In genomic region chr6:31665501-31666336, GRCh38 we compare ENCODE assay signal across 8 cellular contexts. TPM values are rescaled to one million over a fixed set of nuclear protein-coding genes. Genes with fewer than 3 reads are reported as not detected.
DNase-seq lines count a peak whose midpoint lies in the region; ATAC-seq and TF ChIP-seq lines count a peak whose summit lies in the region.

Gene CSNK2B (plus strand): TSS chr6:31666080. CDS start chr6:31666832, 752 bp downstream.

- WGBS in GM23248 (ENCODE audit: low coverage in 1 of 2, low lambda C conversion rate in 2 of 2, missing lambda C conversion rate in 2 of 2), 2 experiments = 0 to 1% methylated on average over 37 to 63 of the region's 63 CpGs

- H3K4me2 ChIP-seq in DOHH2 (ENCODE audit: low read length) (peak within 1 kb of the TSS; percentile 99), GM23248 (ENCODE audit: unreplicated experiment) (peak within 1 kb of the TSS; percentile 93)

- intact Hi-C loops in activated T-helper 1 cell treated with anti-CD3 and anti-CD28 coated beads, Interleukin-12 subunit alpha, Interleukin-12 subunit beta, Interleukin-2, Interleukin-4 antibody, amounts not matched to agents 30 ng/mL and 10 ng/mL and 1 ng/mL, durations not matched to agents 14 hours and 24 hours and 36 hours (cut with micrococcal nuclease) = loop anchor here (1.0 to 10.0 kb wide), 18 partner anchors 13 to 1539 kb away; partner anchors contain the start of genes ABHD16A, AGPAT1, BAG6 and DDAH2

- H3F3A ChIP-seq in DOHH2 (ENCODE audit: control insufficient read depth, insufficient read depth) (peaks cover 11% of the 10 kb centered on the region), GM23248 (ENCODE audit: insufficient read depth) (peaks cover 38% of the 10 kb centered on the region)

- H3K36me3 ChIP-seq in DOHH2 (ENCODE audit: control insufficient read depth, low read length) = peaks cover 88% of the 10 kb centered on the region
- H3K36me3 ChIP-seq in GM23248 (ENCODE audit: low read depth) = peaks cover 21% of the 10 kb centered on the region

- H3K79me2 ChIP-seq in DOHH2 (ENCODE audit: control insufficient read depth, low read length) = peaks cover 68% of the 10 kb centered on the region
- H3K79me2 ChIP-seq in GM23248 (ENCODE audit: insufficient read depth) = peaks cover 83% of the 10 kb centered on the region

- H3K4me1 Mint-ChIP-seq in activated T-helper 1 cell treated with anti-CD3 and anti-CD28 coated beads, Interleukin-12 subunit alpha, Interleukin-12 subunit beta, Interleukin-2, Interleukin-4 antibody, amounts not matched to agents 30 ng/mL and 10 ng/mL and 1 ng/mL, durations not matched to agents 14 hours and 24 hours and 36 hours (ENCODE audit: low read depth) = peaks cover 74% of the 10 kb centered on the region
- peaks cover 21 to 73% (median 67%) of the 10 kb centered on the region in 4 donors for H3K4me1 Mint-ChIP-seq in naive thymus-derived CD8-positive, alpha-beta T cell

- ATAC-seq in naive thymus-derived CD8-positive, alpha-beta T cell = peak; percentile 85 to 86

- no peak for TF ChIP-seq CTCF in DOHH2 (IDR thresholded peaks at IDR 0.05; ENCODE audit: low read depth, low read length, poor library complexity, severe bottlenecking)

- no peaks in the 10 kb centered on the region for H3K27me3 Mint-ChIP-seq in activated T-helper 1 cell treated with anti-CD3 and anti-CD28 coated beads, Interleukin-12 subunit alpha, Interleukin-12 subunit beta, Interleukin-2, Interleukin-4 antibody, amounts not matched to agents 30 ng/mL and 10 ng/mL and 1 ng/mL, durations not matched to agents 14 hours and 24 hours and 36 hours (ENCODE audit: insufficient read depth)
- no peaks in the 10 kb centered on the region for H3K27me3 Mint-ChIP-seq in naive thymus-derived CD8-positive, alpha-beta T cell

- no peaks in the 10 kb centered on the region for H3K9me3 Mint-ChIP-seq in activated T-helper 1 cell treated with anti-CD3 and anti-CD28 coated beads, Interleukin-12 subunit alpha, Interleukin-12 subunit beta, Interleukin-2, Interleukin-4 antibody, amounts not matched to agents 30 ng/mL and 10 ng/mL and 1 ng/mL, durations not matched to agents 14 hours and 24 hours and 36 hours
- no peaks in the 10 kb centered on the region for H3K9me3 Mint-ChIP-seq in naive thymus-derived CD8-positive, alpha-beta T cell

- H3K27ac Mint-ChIP-seq in activated T-helper 1 cell treated with anti-CD3 and anti-CD28 coated beads, Interleukin-12 subunit alpha, Interleukin-12 subunit beta, Interleukin-2, Interleukin-4 antibody, amounts not matched to agents 30 ng/mL and 10 ng/mL and 1 ng/mL, durations not matched to agents 14 hours and 24 hours and 36 hours = peak within 1 kb of the TSS; percentile 90
- peak within 1 kb of the TSS; percentile 96 to 99 (median 98) for H3K27ac Mint-ChIP-seq in naive thymus-derived CD8-positive, alpha-beta T cell

- peaks cover 68% of the 10 kb centered on the region for H3K36me3 Mint-ChIP-seq in activated T-helper 1 cell treated with anti-CD3 and anti-CD28 coated beads, Interleukin-12 subunit alpha, Interleukin-12 subunit beta, Interleukin-2, Interleukin-4 antibody, amounts not matched to agents 30 ng/mL and 10 ng/mL and 1 ng/mL, durations not matched to agents 14 hours and 24 hours and 36 hours (ENCODE audit: low read depth)
- peaks cover 0 to 65% (median 9%) of the 10 kb centered on the region in 3 donors for H3K36me3 Mint-ChIP-seq in naive thymus-derived CD8-positive, alpha-beta T cell

- H3K27me3 ChIP-seq in DOHH2 (ENCODE audit: control insufficient read depth, low read length) = no peaks in the 10 kb centered on the region
- no peaks in the 10 kb centered on the region for H3K27me3 ChIP-seq in GM23248 (replicated peaks; ENCODE audit: insufficient read depth)

- POLR2A ChIA-PET in naive thymus-derived CD8-positive, alpha-beta T cell (lab: Charles Lee) = interaction anchor here (0.8 to 7.9 kb wide), 19 partner anchors 13 to 462 kb away, joined by 3 to 223 read pairs (median 4); partner anchors contain the start of genes ABHD16A, APOM, ATF6B and BAG6

- H3K4me1 ChIP-seq in DOHH2 (ENCODE audit: control insufficient read depth, low read length) = peaks cover 49% of the 10 kb centered on the region
- peaks cover 20% of the 10 kb centered on the region for H3K4me1 ChIP-seq in GM23248 (ENCODE audit: insufficient read depth)

- peak within 1 kb of the TSS; percentile 95 for H3K4me3 ChIP-seq in DOHH2 (ENCODE audit: low read length)
- H3K4me3 ChIP-seq in GM23248 = peak within 1 kb of the TSS; percentile 89

- peaks cover 11% of the 10 kb centered on the region; the same call in 1 of the 2 replicates for H4K20me1 ChIP-seq in DOHH2 (ENCODE audit: control insufficient read depth, insufficient read depth, low read depth, low read length)
- H4K20me1 ChIP-seq in GM23248 (ENCODE audit: insufficient read depth) = no peaks in the 10 kb centered on the region

- H3K9me3 ChIP-seq in DOHH2 (ENCODE audit: control insufficient read depth, insufficient read depth, low read length) (no peaks in the 10 kb centered on the region), GM23248 (ENCODE audit: low read depth) (no peaks in the 10 kb centered on the region)

- H3K4me3 Mint-ChIP-seq in activated T-helper 1 cell treated with anti-CD3 and anti-CD28 coated beads, Interleukin-12 subunit alpha, Interleukin-12 subunit beta, Interleukin-2, Interleukin-4 antibody, amounts not matched to agents 30 ng/mL and 10 ng/mL and 1 ng/mL, durations not matched to agents 14 hours and 24 hours and 36 hours = peak within 1 kb of the TSS; percentile 98
- peak within 1 kb of the TSS; percentile 93 to 100 (median 97) for H3K4me3 Mint-ChIP-seq in naive thymus-derived CD8-positive, alpha-beta T cell

- peak within 1 kb of the TSS; percentile 71 for H2AFZ ChIP-seq in GM23248

- H3K9ac ChIP-seq in GM23248 = peak within 1 kb of the TSS; percentile 93

- DNase-seq in GM23248 (peak; percentile 99), Kasumi-1 (lab: John Stamatoyannopoulos, UW) (peak; percentile 98 to 99), RPMI7951 (ENCODE audit: low read depth) (peak; percentile 97), fibroblast of gingiva (ENCODE audit: low read depth) (peak; percentile 96)
- DNase-seq in activated T-helper 1 cell treated with anti-CD3 and anti-CD28 coated beads, Interleukin-12 subunit alpha, Interleukin-12 subunit beta, Interleukin-2, Interleukin-4 antibody, amounts not matched to agents 30 ng/mL and 10 ng/mL and 1 ng/mL, durations not matched to agents 14 hours and 24 hours and 36 hours (ENCODE audit: low spot score) = peak; percentile 98
- DNase-seq in naive thymus-derived CD8-positive, alpha-beta T cell = peak; percentile 94 to 98 (median 98)
- DNase-seq in stimulated activated naive CD4-positive, alpha-beta T cell (lab: John Stamatoyannopoulos, UW) = peak; percentile 92 to 98 (median 97)

- in situ Hi-C loops in GM23248 (cut with MboI) = no loop called here

- no peaks in the 10 kb centered on the region for H3K9me2 ChIP-seq in DOHH2 (replicated peaks; ENCODE audit: control insufficient read depth, low read length)
- H3K9me2 ChIP-seq in GM23248 (ENCODE audit: insufficient read depth) = no peaks in the 10 kb centered on the region

- H3K27ac ChIP-seq in DOHH2 (ENCODE audit: low read depth, low read length) = peak within 1 kb of the TSS; percentile 97
- peak within 1 kb of the TSS; percentile 87 for H3K27ac ChIP-seq in GM23248

RNA-seq across cellular contexts. Expression of gene CSNK2B, which starts in this region (rescaled TPM):
- total RNA-seq in GM23248 (2014; rRNA removed; shearing (Covaris generic)) = 186 and 256 TPM in 2 replicates
- polyA plus RNA-seq in GM23248 (2016; fragmentation: Nextera tagmentation; extraction: Ambion mirVana) = 224 and 229 TPM in 2 replicates
- 371 and 469 TPM in 2 replicates for total RNA-seq in RPMI7951 (2014; rRNA removed; shearing (Covaris generic))
- total RNA-seq in activated T-helper 1 cell treated with anti-CD3 and anti-CD28 coated beads, Interleukin-12 subunit alpha, Interleukin-12 subunit beta, Interleukin-2, Interleukin-4 antibody, amounts not matched to agents 30 ng/mL and 10 ng/mL and 1 ng/mL, durations not matched to agents 14 hours and 24 hours and 36 hours = 302 and 308 TPM in 2 replicates
- 100 to 1,000 TPM; 131 to 133 TPM for total RNA-seq in naive thymus-derived CD8-positive, alpha-beta T cell
- 100 to 1,000 TPM; 214 to 230 (median 217) TPM for polyA plus RNA-seq in naive thymus-derived CD8-positive, alpha-beta T cell

Comparison
In these comparisons a context has a peak if more than half of its experiments do, and no peak if none do; other contexts are left out.
1. Peak in every context shown above with its lines: DNase-seq, ATAC-seq, H3K4me3 ChIP-seq and H3K27ac ChIP-seq.